In genomic region chr6:47147175-47147727, GRCh38 we compare ENCODE assay signal across 1 cellular context.
TF ChIP-seq lines count a peak whose summit lies in the region.

No MANE protein-coding gene starts in this region.

TF ChIP-seq in H1, 55 proteins besides CTCF, POLR2A, EP300 and RAD21:
- TF ChIP-seq CHD7 (IDR thresholded peaks at IDR 0.05; ENCODE audit: insufficient replicate concordance, low read length) (no peak), TAF7 (optimal IDR thresholded peaks at IDR 0.05; ENCODE audit: borderline replicate concordance, low read depth, low read length) (no peak), ASH2L (IDR thresholded peaks at IDR 0.05; ENCODE audit: low read length) (no peak), ATF2 (IDR thresholded peaks at IDR 0.05; ENCODE audit: low read length) (no peak)
